In genomic region chr1:3186526-3186921, GRCh38 we compare ENCODE assay signal across 12 cellular contexts.
DNase-seq lines count a peak whose midpoint lies in the region; ATAC-seq, FAIRE-seq and TF ChIP-seq lines count a peak whose summit lies in the region.
"Had no signal": no experiment of that assay in that cellular context is flagged by ENCODE, and none has a peak within 500 bp of the region (broad histone marks: within the 10 kb centered on the region; RNA-seq: fewer than 3 reads in every experiment).

No MANE protein-coding gene starts in this region.

- H3K27me3 Mint-ChIP-seq in osteocyte (ENCODE audit: unreplicated experiment), result no peaks in the 10 kb centered on the region

- FAIRE-seq in pancreas (lab: Jason Lieb, UNC), result no peak
- FAIRE-seq: small intestine had no signal

- intact Hi-C loops in cardiac septum (cut with DNase I) (loop anchor here (5.0 kb wide), 3 partner anchors 119 to 161 kb away; partner anchors contain the start of gene PRDM16), pancreas (cut with DNase I) (loop anchor here in 1 of 3 donors (10.0 kb wide), 1 partner anchor 122 kb away; the partner anchor contains the start of gene PRDM16)

- no peak overlapping the region for H3K4me2 ChIP-seq in BLaER1

- TF ChIP-seq CTCF in pancreas (IDR thresholded peaks at IDR 0.05) (no peak), osteocyte (IDR thresholded peaks at IDR 0.05) (no peak)

- H4K20me1 ChIP-seq in BLaER1, result no peaks in the 10 kb centered on the region

- H3K27ac ChIP-seq in BLaER1 (0 out of 2 replicates have a peak overlapping the region, but pooled peaks have one; percentile 26), pancreas (peak overlapping the region in 3 of 4 donors; percentile 6 to 66 (median 62))

- H3K9me3 ChIP-seq in BLaER1 (no peaks in the 10 kb centered on the region), pancreas (no peaks in the 10 kb centered on the region)

- no peak overlapping the region for H3K27ac Mint-ChIP-seq in osteocyte (ENCODE audit: unreplicated experiment)
- H3K27ac Mint-ChIP-seq: CD8-positive, alpha-beta T cell had no signal

- H3K4me1 Mint-ChIP-seq in osteocyte (ENCODE audit: unreplicated experiment), result peaks cover 5% of the 10 kb centered on the region

- WGBS in pancreas, 2 donors, result 46 to 66% methylated on average over 22 of the region's 22 CpGs

- H3K36me3 ChIP-seq in BLaER1, result no peaks in the 10 kb centered on the region
- no peaks in the 10 kb centered on the region for H3K36me3 ChIP-seq in pancreas

- ATAC-seq in pancreas, result peak in 3 of 4 donors; percentile 25 to 67 (median 47)
- ATAC-seq: CD8-positive, alpha-beta T cell had no signal

- no peaks in the 10 kb centered on the region for H3K9me3 Mint-ChIP-seq in osteocyte (ENCODE audit: unreplicated experiment)
- H3K9me3 Mint-ChIP-seq: CD8-positive, alpha-beta T cell had no signal

- no peak overlapping the region for H3K9ac ChIP-seq in BLaER1

- no peak overlapping the region for H3K4me3 Mint-ChIP-seq in osteocyte (ENCODE audit: unreplicated experiment)
- H3K4me3 Mint-ChIP-seq: CD8-positive, alpha-beta T cell had no signal

- H3K4me3 ChIP-seq in BLaER1 (no peak overlapping the region), pancreas (no peak overlapping the region)

- H3K27me3 ChIP-seq in BLaER1 (peaks cover 49% of the 10 kb centered on the region), pancreas (no peaks in the 10 kb centered on the region)

- DNase-seq in RPMI8226 (peak; percentile 42), cardiac septum (ENCODE audit: low spot score) (peak; percentile 93), pancreas (peak in 2 of 6 donors; percentile 49 to 57), osteocyte (ENCODE audit: extremely low spot score, unreplicated experiment) (no peak), globus pallidus (ENCODE audit: low spot score) (no peak), HCEC 1CT (no peak)
- DNase-seq in activated CD4-positive, alpha-beta T cell treated with anti-CD3 and anti-CD28 coated beads, Interleukin-2, amount 50 U/mL, for 4 hours, result no peak
- DNase-seq: activated effector memory CD4-positive, alpha-beta T cell treated with Interleukin-2 at 50 U/mL for 16 hours; NCI-H146; small intestine had no signal

- H3K4me1 ChIP-seq in BLaER1, result peaks cover 92% of the 10 kb centered on the region
- H3K4me1 ChIP-seq in pancreas, result peaks cover 4 to 14% (median 13%) of the 10 kb centered on the region in 3 donors

- no peaks in the 10 kb centered on the region for H3K36me3 Mint-ChIP-seq in osteocyte (ENCODE audit: unreplicated experiment)
- H3K36me3 Mint-ChIP-seq: CD8-positive, alpha-beta T cell had no signal

Comparison
In these comparisons a context has a peak if more than half of its experiments do, and no peak if none do; other contexts are left out.
1. DNase-seq: peak in RPMI8226 (single experiment) and cardiac septum (single experiment); none in osteocyte (single experiment), activated CD4-positive, alpha-beta T cell treated with anti-CD3 and anti-CD28 coated beads, Interleukin-2, amount 50 U/mL, for 4 hours (0 of 2), globus pallidus (single experiment) and HCEC 1CT (single experiment).